In genomic region chr11:75911459-75911858, GRCh38 we compare ENCODE assay signal across 20 cellular contexts.
A peak's percentile ranks its signal among the peaks of the same experiment; 100 is the strongest.
DNase-seq lines count a peak whose midpoint lies in the region; ATAC-seq and TF ChIP-seq lines count a peak whose summit lies in the region.
"Had no signal": no experiment of that assay in that cellular context is flagged by ENCODE, and none has a peak within 500 bp of the region (broad histone marks: within the 10 kb centered on the region; RNA-seq: fewer than 3 reads in every experiment).

No MANE protein-coding gene starts in this region.

- H3K4me3 Mint-ChIP-seq in T-helper 17 cell (peak overlapping the region; percentile 19), chondrocyte (ENCODE audit: unreplicated experiment) (no peak overlapping the region)
- H3K4me3 Mint-ChIP-seq: B cell; CD4-positive, alpha-beta T cell; CD8-positive, alpha-beta T cell had no signal

- no peaks in the 10 kb centered on the region for H3K9me3 ChIP-seq in T-helper 17 cell (ENCODE audit: control insufficient read depth, low read length, poor library complexity, severe bottlenecking)
- no peaks in the 10 kb centered on the region for H3K9me3 ChIP-seq in sigmoid colon
- no peaks in the 10 kb centered on the region for H3K9me3 ChIP-seq in MG63
- H3K9me3 ChIP-seq: A549; BLaER1 treated with 17β-estradiol and CSF1 and Interleukin-3, amounts not matched to agents 10 nM and 100 nM; Caco-2 had no signal

- 96 to 98% methylated on average over 11 of the region's 11 CpGs for WGBS in sigmoid colon, 2 donors

- H3K27ac Mint-ChIP-seq in T-helper 17 cell: no peak overlapping the region
- peak overlapping the region; percentile 64 for H3K27ac Mint-ChIP-seq in chondrocyte (ENCODE audit: unreplicated experiment)
- H3K27ac Mint-ChIP-seq: B cell; CD4-positive, alpha-beta T cell; CD8-positive, alpha-beta T cell had no signal

- TF ChIP-seq EP300 in sigmoid colon (IDR thresholded peaks at IDR 0.05): no peak

- peaks cover 2% of the 10 kb centered on the region for H3K36me3 Mint-ChIP-seq in T-helper 17 cell (ENCODE audit: low read depth)
- no peaks in the 10 kb centered on the region for H3K36me3 Mint-ChIP-seq in chondrocyte (ENCODE audit: low read depth)

- intact Hi-C loops in Right ventricle myocardium inferior (cut with DNase I): no loop called here
- intact Hi-C loops in left cardiac atrium (cut with DNase I): no loop called here
- intact Hi-C loops in sigmoid colon (cut with DNase I): no loop called here

- H3K4me1 ChIP-seq in sigmoid colon: peaks cover 0 to 20% (median 9%) of the 10 kb centered on the region in 4 donors
- H3K4me1 ChIP-seq: A549; BLaER1 treated with 17β-estradiol and CSF1 and Interleukin-3, amounts not matched to agents 10 nM and 100 nM; Caco-2 had no signal

- H3K4me3 ChIP-seq in sigmoid colon: no peak overlapping the region
- H3K4me3 ChIP-seq in MG63: no peak overlapping the region
- H3K4me3 ChIP-seq: A549; BLaER1 treated with 17β-estradiol and CSF1 and Interleukin-3, amounts not matched to agents 10 nM and 100 nM had no signal

- DNase-seq in Right ventricle myocardium inferior (ENCODE audit: missing footprints) (peak; percentile 37), left cardiac atrium (no peak), T-helper 17 cell (no peak), chondrocyte (ENCODE audit: low spot score) (no peak), sigmoid colon (peak; percentile 53), HuH-7.5 (ENCODE audit: low spot score) (no peak), MG63 (no peak)
- no peak for DNase-seq in stimulated activated CD4-positive, alpha-beta T cell treated with anti-CD3 and anti-CD28 coated beads, Interleukin-2, amount 100 ng/mL, for 24 hours
- DNase-seq: AML-193; Caco-2; Calu3; CD4-positive, alpha-beta T cell; CD8-positive, alpha-beta T cell; DMS79 treated with DMSO at 0.1 percent for 48 hours; GF-D8 had no signal

- H3K27me3 Mint-ChIP-seq in T-helper 17 cell (no peaks in the 10 kb centered on the region), chondrocyte (ENCODE audit: low read depth) (no peaks in the 10 kb centered on the region)
- H3K27me3 Mint-ChIP-seq: B cell; CD4-positive, alpha-beta T cell had no signal

- ATAC-seq in Right ventricle myocardium inferior: no peak
- no peak for ATAC-seq in left cardiac atrium
- no peak for ATAC-seq in T-helper 17 cell
- ATAC-seq: A549; CD8-positive, alpha-beta T cell had no signal

- TF ChIP-seq POLR2A in sigmoid colon (IDR thresholded peaks at IDR 0.05): no peak

- H3K27me3 ChIP-seq in sigmoid colon (no peaks in the 10 kb centered on the region), MG63 (no peaks in the 10 kb centered on the region)
- H3K27me3 ChIP-seq: BLaER1 treated with 17β-estradiol and CSF1 and Interleukin-3, amounts not matched to agents 10 nM and 100 nM had no signal

- no peaks in the 10 kb centered on the region for H3K9me3 Mint-ChIP-seq in chondrocyte (ENCODE audit: low read depth)
- H3K9me3 Mint-ChIP-seq: CD4-positive, alpha-beta T cell; CD8-positive, alpha-beta T cell had no signal

- H3K36me3 ChIP-seq in sigmoid colon (peaks cover 0 to 9% (median 0%) of the 10 kb centered on the region in 4 donors), MG63 (no peaks in the 10 kb centered on the region)

- TF ChIP-seq CTCF in chondrocyte (IDR thresholded peaks at IDR 0.05): no peak
- TF ChIP-seq CTCF in sigmoid colon (IDR thresholded peaks at IDR 0.05): no peak

- no peak overlapping the region for H3K27ac ChIP-seq in sigmoid colon
- H3K27ac ChIP-seq: 22Rv1; A549; BLaER1 treated with 17β-estradiol and CSF1 and Interleukin-3, amounts not matched to agents 10 nM and 100 nM; C4-2B had no signal

- H3K4me1 Mint-ChIP-seq in T-helper 17 cell (peaks cover 19% of the 10 kb centered on the region), chondrocyte (ENCODE audit: low read depth) (peaks cover 45% of the 10 kb centered on the region)

Comparison
In these comparisons a context has a peak if more than half of its experiments do, and no peak if none do; other contexts are left out.
1. DNase-seq: peak in Right ventricle myocardium inferior (single experiment) and sigmoid colon (single experiment); none in left cardiac atrium (single experiment), T-helper 17 cell (0 of 3), chondrocyte (single experiment), HuH-7.5 (single experiment), stimulated activated CD4-positive, alpha-beta T cell treated with anti-CD3 and anti-CD28 coated beads, Interleukin-2, amount 100 ng/mL, for 24 hours (0 of 2) and MG63 (single experiment).